In the genomic region with DNA sequence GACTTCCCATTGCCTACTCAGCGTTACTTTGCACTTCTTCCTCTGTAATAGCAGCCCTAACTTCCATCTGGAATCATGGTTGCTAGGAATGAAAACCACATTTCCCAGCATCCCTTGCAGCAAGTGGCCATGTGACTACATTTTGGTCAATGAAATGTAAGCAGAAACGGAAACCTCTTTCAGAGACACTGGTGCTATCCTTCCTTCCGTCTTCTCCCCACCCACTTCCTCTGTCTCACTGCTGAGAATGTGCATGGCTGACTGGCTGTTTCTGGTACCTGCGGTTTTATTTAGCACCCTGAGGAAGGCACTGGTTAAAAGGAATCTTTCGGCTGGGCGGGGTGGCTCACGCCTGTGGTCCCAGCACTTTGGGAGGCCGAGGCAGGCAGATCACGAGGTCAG, we compare ENCODE assay signal across 8 cellular contexts.
A peak's percentile ranks its signal among the peaks of the same experiment; 100 is the strongest.
DNase-seq lines count a peak whose midpoint lies in the region; ATAC-seq and TF ChIP-seq lines count a peak whose summit lies in the region.

No MANE protein-coding gene starts in this region.

- TF ChIP-seq CTCF in AG10803 (conservative IDR thresholded peaks at IDR 0.05; ENCODE audit: low read length) = no peak
- no peak for TF ChIP-seq CTCF in NB4 (IDR thresholded peaks at IDR 0.05; ENCODE audit: low read depth, low read length)
- no peak for TF ChIP-seq CTCF in fibroblast of pulmonary artery (IDR thresholded peaks at IDR 0.05; ENCODE audit: low read length, missing control alignments)
- TF ChIP-seq CTCF in CD14-positive monocyte (IDR thresholded peaks at IDR 0.05) = no peak

- TF ChIP-seq POLR2A in NB4 (IDR thresholded peaks at IDR 0.05; ENCODE audit: extremely low read depth, insufficient read length) = no peak

- intact Hi-C loops in CD14-positive monocyte (cut with micrococcal nuclease) = no loop called here

- peaks cover 0 to 18% (median 6%) of the 10 kb centered on the region in 7 donors for H3K9me3 Mint-ChIP-seq in CD14-positive monocyte

- H3K36me3 Mint-ChIP-seq in CD14-positive monocyte = no peaks in the 10 kb centered on the region

- H3K4me3 Mint-ChIP-seq in CD14-positive monocyte = peak overlapping the region in 1 of 2 donors; percentile 48

- H3K4me3 ChIP-seq in AG10803 (ENCODE audit: low read length) = no peak overlapping the region
- no peak overlapping the region for H3K4me3 ChIP-seq in NB4 (ENCODE audit: low read depth, low read length)
- no peak overlapping the region for H3K4me3 ChIP-seq in fibroblast of pulmonary artery (replicated peaks; ENCODE audit: low read depth, low read length)

- DNase-seq in AG10803 (ENCODE audit: low read depth) (peak; percentile 18), NB4 (ENCODE audit: low read depth) (peak; percentile 56), fibroblast of pulmonary artery (ENCODE audit: low read depth) (peak; percentile 27), CD14-positive monocyte (ENCODE audit: low spot score) (no peak), NCI-H2029 (lab: John Stamatoyannopoulos, UW) (no peak)
- DNase-seq in activated CD4-positive, alpha-beta T cell treated with anti-CD3 and anti-CD28 coated beads, Interleukin-2, amount 50 U/mL, for 4 hours = peak; percentile 60 to 63
- peak; percentile 40 to 51 for DNase-seq in stimulated activated CD8-positive, alpha-beta memory T cell treated with anti-CD3 and anti-CD28 coated beads, Interleukin-4, amount 100 ng/mL, for 1 hour (ENCODE audit: low read depth in 2 of 2, low spot score in 1 of 2)

- H3K27ac Mint-ChIP-seq in CD14-positive monocyte = peak overlapping the region in 3 of 7 donors; percentile 0 to 60 (median 45)

- ATAC-seq in GM21360 (IDR thresholded peaks at IDR 0.05; ENCODE audit: unreplicated experiment) = peak; percentile 77

- peaks cover 21% of the 10 kb centered on the region for H3K4me1 Mint-ChIP-seq in CD14-positive monocyte

- peaks cover 8 to 13% (median 10%) of the 10 kb centered on the region in 3 donors for H3K27me3 Mint-ChIP-seq in CD14-positive monocyte (ENCODE audit: low read depth in 3 of 3)

Comparison
In these comparisons a context has a peak if more than half of its experiments do, and no peak if none do; other contexts are left out.
1. DNase-seq: peak in AG10803 (single experiment), NB4 (single experiment), activated CD4-positive, alpha-beta T cell treated with anti-CD3 and anti-CD28 coated beads, Interleukin-2, amount 50 U/mL, for 4 hours (2 of 2), fibroblast of pulmonary artery (single experiment) and stimulated activated CD8-positive, alpha-beta memory T cell treated with anti-CD3 and anti-CD28 coated beads, Interleukin-4, amount 100 ng/mL, for 1 hour (2 of 2); none in CD14-positive monocyte (single experiment) and NCI-H2029 (single experiment).